34 cellular contexts compared by ENCODE assay signal in genomic region chr16:23284584-23284983, GRCh38. TPM values are rescaled to one million over a fixed set of nuclear protein-coding genes. Genes with fewer than 3 reads are reported as not detected.
"Had no signal": no experiment of that assay in that cellular context is flagged by ENCODE, and none has a peak within 500 bp of the region (broad histone marks: within the 10 kb centered on the region; RNA-seq: fewer than 3 reads in every experiment).

No MANE protein-coding gene starts in this region.

- H3K27ac ChIP-seq: brain microvascular endothelial cell, gastroesophageal sphincter, hepatocyte, neutrophil, ovary, sigmoid colon, tibial artery had no signal

- ATAC-seq: gastroesophageal sphincter; left colon; stimulated activated memory B cell treated with anti-CD40 and anti-IgM and Interleukin-4, amounts not matched to agents 10 μg/mL and 1 μg/mL and 100 μg/mL, for 72 hours; stimulated activated naive CD8-positive, alpha-beta T cell treated with anti-CD3 and anti-CD28 coated beads, Interleukin-15, amount 100 ng/mL, for 72 hours had no signal

- H2AFZ ChIP-seq: hepatocyte had no signal

- H3K4me1 ChIP-seq: gastroesophageal sphincter had no signal

- H3K9me3 ChIP-seq: gastroesophageal sphincter, neutrophil, ovary, sigmoid colon, tibial artery had no signal

- DNase-seq: activated CD4-positive, alpha-beta memory T cell treated with anti-CD3 and anti-CD28 coated beads for 36 hours; activated CD4-positive, alpha-beta T cell treated with anti-CD3 and anti-CD28 coated beads, Interleukin-2, amount 10 ng/mL, durations not matched to agents 24 days and 14 days; activated CD4-positive, CD25-positive, alpha-beta regulatory T cell treated with anti-CD3 and anti-CD28 coated beads, Interleukin-2, amount 50 U/mL, for 72 hours; activated CD8-positive, alpha-beta memory T cell treated with anti-CD3 and anti-CD28 coated beads, Interleukin-2, amount 50 U/mL, for 48 hours; activated gamma-delta T cell; activated naive CD4-positive, alpha-beta T cell treated with anti-CD3 and anti-CD28 coated beads, Interleukin-2, amount 10 ng/mL, durations not matched to agents 7 days and 5 days; activated naive CD8-positive, alpha-beta T cell treated with anti-CD3 and anti-CD28 coated beads, Interleukin-2, amount 10 ng/mL, durations not matched to agents 7 days and 5 days; activated T-cell treated with anti-CD3 and anti-CD28 coated beads, Interleukin-2, amount 50 U/mL, for 24 hours; brain microvascular endothelial cell; central memory CD4-positive, alpha-beta T cell; endodermal cell; kidney; left colon; naive B cell; nephron progenitor cell; ovary; sigmoid colon; stimulated activated CD4-positive, alpha-beta T cell treated with anti-CD3 and anti-CD28 coated beads, Interleukin-1b, Interleukin-23, amount 100 ng/mL, for 48 hours; stimulated activated CD4-positive, alpha-beta T cell treated with anti-CD3 and anti-CD28 coated beads, Interleukin-4, amount 100 ng/mL, for 4 hours; stimulated activated CD8-positive, alpha-beta memory T cell treated with anti-CD3 and anti-CD28 coated beads, Interleukin-4, amount 100 ng/mL, for 48 hours; stimulated activated naive CD8-positive, alpha-beta T cell treated with anti-CD3 and anti-CD28 coated beads, Interleukin-15, amount 100 ng/mL, for 72 hours; substantia nigra; T1000; tibial artery had no signal

- H3K79me2 ChIP-seq: hepatocyte had no signal

- H3K4me3 ChIP-seq: gastroesophageal sphincter, hepatocyte, ovary, sigmoid colon, smooth muscle cell, tibial artery had no signal

- H3K27me3 ChIP-seq: brain microvascular endothelial cell, ovary, sigmoid colon had no signal

- H3K36me3 ChIP-seq: brain microvascular endothelial cell, gastroesophageal sphincter, neutrophil, ovary, sigmoid colon, tibial artery had no signal

- H3K4me2 ChIP-seq: hepatocyte, smooth muscle cell had no signal

RNA-seq across cellular contexts. Expression of gene SCNN1B, which starts 17.5 kb away (rescaled TPM):
- total RNA-seq: activated CD4-positive, alpha-beta memory T cell treated with anti-CD3 and anti-CD28 coated beads for 36 hours; activated CD4-positive, alpha-beta T cell treated with anti-CD3 and anti-CD28 coated beads, Interleukin-2, amount 10 ng/mL, durations not matched to agents 24 days and 14 days; activated naive CD8-positive, alpha-beta T cell treated with anti-CD3 and anti-CD28 coated beads, Interleukin-2, amount 10 ng/mL, durations not matched to agents 7 days and 5 days; astrocyte; endodermal cell; fibroblast of lung; fibroblast of villous mesenchyme; mesothelial cell of epicardium; progenitor cell of endocrine pancreas; smooth muscle cell had no signal
- polyA plus RNA-seq: fibroblast of lung, smooth muscle cell had no signal
